Comparison of ENCODE assay signal across 8 cellular contexts in genomic region chr11:125569913-125570621, GRCh38. TPM values are rescaled to one million over a fixed set of nuclear protein-coding genes. Genes with fewer than 3 reads are reported as not detected.
DNase-seq lines count a peak whose midpoint lies in the region; ATAC-seq and TF ChIP-seq lines count a peak whose summit lies in the region.

No MANE protein-coding gene starts in this region.

- H3K4me1 Mint-ChIP-seq in CD4-positive, alpha-beta memory T cell: peaks cover 14 to 32% (median 19%) of the 10 kb centered on the region in 4 donors
- H3K4me1 Mint-ChIP-seq in effector memory CD8-positive, alpha-beta T cell (ENCODE audit: low read depth in 2 of 2): peaks cover 17 to 20% of the 10 kb centered on the region in 2 donors
- H3K4me1 Mint-ChIP-seq in nephron: peaks cover 16% of the 10 kb centered on the region

- BruUV-seq in OCI-LY7 (replicated peaks; lab: Mats Ljungman, UMichigan): no TSS peak

- H3K79me2 ChIP-seq in OCI-LY7 (ENCODE audit: insufficient read depth, low read depth, low read length): peaks cover 21% of the 10 kb centered on the region

- POLR2A ChIA-PET in CD4-positive, alpha-beta memory T cell (lab: Charles Lee; ENCODE audit: partially characterized antibody): interaction anchor here (1.0 to 3.5 kb wide), 15 partner anchors 10 to 734 kb away, joined by 3 to 107 read pairs (median 5); partner anchors contain the start of genes CCDC15, CHEK1, DCPS and FOXRED1
- POLR2A ChIA-PET in OCI-LY7 (lab: Charles Lee): interaction anchor here (0.5 to 1.9 kb wide), 19 partner anchors 9 to 729 kb away, joined by 3 to 13 read pairs (median 3); partner anchors contain the start of genes HYLS1 and STT3A

- TF ChIP-seq CTCF in OCI-LY7 (conservative IDR thresholded peaks at IDR 0.05; ENCODE audit: low read length): no peak
- no peak for TF ChIP-seq CTCF in nephron (IDR thresholded peaks at IDR 0.05; ENCODE audit: unreplicated experiment in 3 of 3)

- H3K4me3 ChIP-seq in CD4-positive, alpha-beta memory T cell (ENCODE audit: low read length in 2 of 2): peak overlapping the region; percentile 84 to 93
- H3K4me3 ChIP-seq in OCI-LY7 (ENCODE audit: low read depth, low read length, poor library complexity, severe bottlenecking): peak overlapping the region; percentile 98

- peak overlapping the region; percentile 81 for H3K27ac ChIP-seq in CD4-positive, alpha-beta memory T cell (ENCODE audit: low read depth, low read length)
- H3K27ac ChIP-seq in OCI-LY7 (ENCODE audit: low read depth, low read length, poor library complexity, severe bottlenecking) (peak overlapping the region; percentile 55), caudate nucleus (ENCODE audit: low read depth, low read length) (no peak overlapping the region)

- peaks cover 13 to 24% of the 10 kb centered on the region in 2 donors for H3K36me3 Mint-ChIP-seq in CD4-positive, alpha-beta memory T cell
- H3K36me3 Mint-ChIP-seq in effector memory CD8-positive, alpha-beta T cell (ENCODE audit: insufficient read depth): peaks cover 38% of the 10 kb centered on the region
- H3K36me3 Mint-ChIP-seq in nephron (ENCODE audit: low read depth): peaks cover 22% of the 10 kb centered on the region

- peak overlapping the region; percentile 85 to 95 (median 93) for H3K27ac Mint-ChIP-seq in CD4-positive, alpha-beta memory T cell
- peak overlapping the region; percentile 93 for H3K27ac Mint-ChIP-seq in effector memory CD8-positive, alpha-beta T cell
- peak overlapping the region in 2 of 3 experiments; percentile 69 to 82 for H3K27ac Mint-ChIP-seq in nephron

- no peaks in the 10 kb centered on the region for H3K27me3 ChIP-seq in CD4-positive, alpha-beta memory T cell (ENCODE audit: insufficient read depth, low read length)

- peaks cover 0 to 1% of the 10 kb centered on the region in 2 donors for H3K27me3 Mint-ChIP-seq in CD4-positive, alpha-beta memory T cell
- H3K27me3 Mint-ChIP-seq in effector memory CD8-positive, alpha-beta T cell: no peaks in the 10 kb centered on the region
- peaks cover 4% of the 10 kb centered on the region for H3K27me3 Mint-ChIP-seq in nephron (ENCODE audit: low read depth)

- H3K9me3 Mint-ChIP-seq in CD4-positive, alpha-beta memory T cell: no peaks in the 10 kb centered on the region
- H3K9me3 Mint-ChIP-seq in effector memory CD8-positive, alpha-beta T cell: no peaks in the 10 kb centered on the region
- no peaks in the 10 kb centered on the region for H3K9me3 Mint-ChIP-seq in nephron

- DNase-seq in CD4-positive, alpha-beta memory T cell: peak in 1 of 5 donors; percentile 5
- DNase-seq in OCI-LY7 (ENCODE audit: low spot score): peak; percentile 20
- DNase-seq in effector memory CD8-positive, alpha-beta T cell: peak in 1 of 3 experiments; percentile 2
- DNase-seq in caudate nucleus (lab: John Stamatoyannopoulos, UW): no peak
- no peak for DNase-seq in NK-92 (lab: John Stamatoyannopoulos, UW; ENCODE audit: unreplicated experiment)

- intact Hi-C loops in CD4-positive, alpha-beta memory T cell (cut with micrococcal nuclease): loop anchor here (1.0 to 10.0 kb wide), 6 partner anchors 22 to 695 kb away; partner anchors contain the start of genes CCDC15, CHEK1, FOXRED1 and HYLS1
- intact Hi-C loops in OCI-LY7 (cut with micrococcal nuclease; ENCODE audit: unreplicated experiment): loop anchor here (1.0 to 5.0 kb wide), 4 partner anchors 22 to 317 kb away; partner anchors contain the start of genes HYLS1 and STT3A

- peaks cover 4% of the 10 kb centered on the region; the same call in 1 of the 2 replicates for H4K20me1 ChIP-seq in OCI-LY7 (ENCODE audit: insufficient read depth, low read length)

- no peaks in the 10 kb centered on the region for H3K9me3 ChIP-seq in CD4-positive, alpha-beta memory T cell (ENCODE audit: control insufficient read depth in 1 of 2, low read length in 2 of 2)
- no peaks in the 10 kb centered on the region for H3K9me3 ChIP-seq in OCI-LY7 (ENCODE audit: low read length)

- peak overlapping the region; percentile 85 to 93 (median 91) for H3K4me3 Mint-ChIP-seq in CD4-positive, alpha-beta memory T cell
- H3K4me3 Mint-ChIP-seq in effector memory CD8-positive, alpha-beta T cell: peak overlapping the region; percentile 90 to 91
- H3K4me3 Mint-ChIP-seq in nephron: peak overlapping the region; percentile 88 to 94 (median 88)

- ATAC-seq in GM21423 (IDR thresholded peaks at IDR 0.05; ENCODE audit: unreplicated experiment) (peak; percentile 19), HG03571 (IDR thresholded peaks at IDR 0.05; ENCODE audit: unreplicated experiment) (no peak)
- peak; percentile 9 for ATAC-seq in effector memory CD8-positive, alpha-beta T cell (replicated peaks)

- peaks cover 16% of the 10 kb centered on the region for H3K36me3 ChIP-seq in CD4-positive, alpha-beta memory T cell (ENCODE audit: insufficient read depth, low read length)
- peaks cover 29% of the 10 kb centered on the region for H3K36me3 ChIP-seq in OCI-LY7 (ENCODE audit: insufficient read depth, low read length)

- CTCF ChIA-PET in CD4-positive, alpha-beta memory T cell (lab: Charles Lee; ENCODE audit: partially characterized antibody): interaction anchor here (0.9 to 4.4 kb wide), 12 partner anchors 10 to 333 kb away, joined by 3 to 37 read pairs (median 4); partner anchors contain the start of genes CHEK1, PUS3 and STT3A
- CTCF ChIA-PET in OCI-LY7 (lab: Charles Lee; ENCODE audit: unreplicated experiment): interaction anchor here (0.6 to 1.0 kb wide), 3 partner anchors 19 to 55 kb away, joined by 3 read pairs; partner anchors contain the start of genes CHEK1 and STT3A

- peaks cover 25% of the 10 kb centered on the region for H3K4me1 ChIP-seq in CD4-positive, alpha-beta memory T cell (ENCODE audit: insufficient read depth, low read length)
- peaks cover 20% of the 10 kb centered on the region for H3K4me1 ChIP-seq in OCI-LY7 (ENCODE audit: insufficient read depth, low read length, poor library complexity, severe bottlenecking)

- H3K9me2 ChIP-seq in OCI-LY7 (ENCODE audit: insufficient read depth, low read length): no peaks in the 10 kb centered on the region

- peak overlapping the region; percentile 85 for H3K4me2 ChIP-seq in OCI-LY7 (ENCODE audit: low read length)

- H2AFZ ChIP-seq in OCI-LY7 (ENCODE audit: low read length): peak overlapping the region; percentile 87

RNA-seq across cellular contexts. Expression of gene EI24, which starts 0.8 kb away (rescaled TPM):
- 10 to 100 TPM; 35.5 to 36.8 TPM for total RNA-seq in CD4-positive, alpha-beta memory T cell
- polyA plus RNA-seq in CD4-positive, alpha-beta memory T cell: 10 to 100 TPM; 59.5 to 61.2 TPM
- 66.8 and 77.4 TPM in 2 replicates for total RNA-seq in OCI-LY7 (2014; rRNA removed; shearing (Covaris generic))
- 73.6 and 77.2 TPM in 2 replicates for total RNA-seq in OCI-LY7 (2022)

RNA-seq across cellular contexts. Expression of gene STT3A, which starts 22.6 kb away (rescaled TPM):
- total RNA-seq in CD4-positive, alpha-beta memory T cell: 100 to 1,000 TPM; 133 to 138 TPM
- polyA plus RNA-seq in CD4-positive, alpha-beta memory T cell: 10 to 100 TPM; 81.8 to 86.7 TPM
- 60.6 and 87.9 TPM in 2 replicates for total RNA-seq in OCI-LY7 (2014; rRNA removed; shearing (Covaris generic))
- 164 and 172 TPM in 2 replicates for total RNA-seq in OCI-LY7 (2022)

RNA-seq across cellular contexts. Expression of gene CHEK1, which starts 54.9 kb away (rescaled TPM):
- 1 to 10 TPM in 1 of 2 experiments, under 1 TPM in 1; 1.00 to 1.7 TPM for total RNA-seq in CD4-positive, alpha-beta memory T cell
- polyA plus RNA-seq in CD4-positive, alpha-beta memory T cell: 1 to 10 TPM; 2.0 TPM
- 89.7 and 105 TPM in 2 replicates for total RNA-seq in OCI-LY7 (2014; rRNA removed; shearing (Covaris generic))
- total RNA-seq in OCI-LY7 (2022): 135 and 147 TPM in 2 replicates

Comparison
In these comparisons a context has a peak if more than half of its experiments do, and no peak if none do; other contexts are left out.
1. RNA of gene CHEK1, which starts 54.9 kb away (total RNA-seq): 89.7 to 147 TPM in OCI-LY7; 1.00 to 1.7 TPM in CD4-positive, alpha-beta memory T cell; every median in the first group is over 10 times any median in the second.
2. Peak in every context shown above with its lines, with median percentiles within 50 percentile points of each other: H3K27ac Mint-ChIP-seq and H3K4me3 Mint-ChIP-seq.